In the genomic region with DNA sequence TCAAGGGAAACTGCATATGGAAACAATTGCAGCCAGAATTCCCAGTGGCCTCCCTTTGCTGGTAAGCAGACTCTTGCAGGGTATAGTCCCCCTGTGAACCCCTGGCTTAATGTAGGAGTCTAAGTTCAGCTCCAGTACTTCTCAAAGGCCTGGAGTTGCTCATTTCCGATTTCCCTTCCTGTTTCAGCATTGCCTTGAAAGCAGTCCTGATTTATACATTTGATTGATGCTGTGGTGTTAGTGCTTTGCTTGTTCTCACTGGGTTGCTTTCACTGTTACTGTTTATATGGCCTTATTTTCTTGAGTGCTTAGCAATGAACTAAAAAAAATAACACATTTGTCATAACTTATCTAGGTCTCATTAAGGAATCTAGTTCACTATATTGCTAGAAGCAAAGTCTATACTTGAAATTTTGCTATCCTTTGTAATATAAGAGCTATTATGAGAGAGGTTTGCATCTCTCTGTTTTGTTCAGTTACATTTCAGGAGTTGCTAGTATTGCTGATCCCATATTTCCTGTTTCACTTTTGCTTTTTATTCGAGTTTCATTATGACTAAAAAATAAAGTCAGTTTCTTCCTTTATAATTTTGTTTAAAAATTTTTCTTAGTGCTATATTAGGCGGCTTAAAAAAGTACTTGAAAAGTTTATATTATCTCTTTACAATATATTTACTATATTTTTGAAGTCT, we compare ENCODE assay signal across 10 cellular contexts.
DNase-seq lines count a peak whose midpoint lies in the region; ATAC-seq, FAIRE-seq and TF ChIP-seq lines count a peak whose summit lies in the region.
"Had no signal": no experiment of that assay in that cellular context is flagged by ENCODE, and none has a peak within 500 bp of the region (broad histone marks: within the 10 kb centered on the region; RNA-seq: fewer than 3 reads in every experiment).

No MANE protein-coding gene starts in this region.

- H3K27me3 ChIP-seq in GM06990 (replicated peaks; ENCODE audit: control insufficient read depth, insufficient read depth, low read length) (no peaks in the 10 kb centered on the region), tibial artery (no peaks in the 10 kb centered on the region), suprapubic skin (no peaks in the 10 kb centered on the region)

- intact Hi-C loops in activated T-helper 1 cell treated with anti-CD3 and anti-CD28 coated beads, Interleukin-12 subunit alpha, Interleukin-12 subunit beta, Interleukin-2, Interleukin-4 antibody, amounts not matched to agents 30 ng/mL and 10 ng/mL and 1 ng/mL, durations not matched to agents 14 hours and 24 hours and 36 hours (cut with micrococcal nuclease): loop anchor here (10.0 kb wide), 1 partner anchor 827 kb away; no protein-coding TSS in a partner anchor
- intact Hi-C loops in tibial artery (cut with DNase I; ENCODE audit: low total_unique reads): no loop called here

- peak overlapping the region; percentile 23 for H3K4me3 Mint-ChIP-seq in activated T-helper 1 cell treated with anti-CD3 and anti-CD28 coated beads, Interleukin-12 subunit alpha, Interleukin-12 subunit beta, Interleukin-2, Interleukin-4 antibody, amounts not matched to agents 30 ng/mL and 10 ng/mL and 1 ng/mL, durations not matched to agents 14 hours and 24 hours and 36 hours

- H3K4me3 ChIP-seq in GM06990 (replicated peaks; ENCODE audit: low read depth, low read length) (no peak overlapping the region), tibial artery (no peak overlapping the region), suprapubic skin (no peak overlapping the region)

- H3K36me3 Mint-ChIP-seq in activated T-helper 1 cell treated with anti-CD3 and anti-CD28 coated beads, Interleukin-12 subunit alpha, Interleukin-12 subunit beta, Interleukin-2, Interleukin-4 antibody, amounts not matched to agents 30 ng/mL and 10 ng/mL and 1 ng/mL, durations not matched to agents 14 hours and 24 hours and 36 hours (ENCODE audit: low read depth): no peaks in the 10 kb centered on the region

- peaks cover 13% of the 10 kb centered on the region for H3K27me3 Mint-ChIP-seq in activated T-helper 1 cell treated with anti-CD3 and anti-CD28 coated beads, Interleukin-12 subunit alpha, Interleukin-12 subunit beta, Interleukin-2, Interleukin-4 antibody, amounts not matched to agents 30 ng/mL and 10 ng/mL and 1 ng/mL, durations not matched to agents 14 hours and 24 hours and 36 hours (ENCODE audit: insufficient read depth)

- TF ChIP-seq CTCF in GM06990 (IDR thresholded peaks at IDR 0.05; ENCODE audit: insufficient read depth, low read length, poor library complexity, severe bottlenecking) (no peak), tibial artery (IDR thresholded peaks at IDR 0.05) (no peak), suprapubic skin (IDR thresholded peaks at IDR 0.05) (no peak)

- peaks cover 0 to 6% (median 0%) of the 10 kb centered on the region in 4 donors for H3K4me1 ChIP-seq in tibial artery
- H3K4me1 ChIP-seq in suprapubic skin: no peaks in the 10 kb centered on the region

- FAIRE-seq in urothelium cell line (lab: Jason Lieb, UNC): no peak

- ATAC-seq in GM19351 (IDR thresholded peaks at IDR 0.05; ENCODE audit: unreplicated experiment): peak; percentile 75
- peak; percentile 59 for ATAC-seq in HG03045 (IDR thresholded peaks at IDR 0.05; ENCODE audit: unreplicated experiment)

- H3K9me3 ChIP-seq in tibial artery (no peaks in the 10 kb centered on the region), suprapubic skin (no peaks in the 10 kb centered on the region)

- TF ChIP-seq EP300 in suprapubic skin (IDR thresholded peaks at IDR 0.05): no peak

- H3K27ac Mint-ChIP-seq in activated T-helper 1 cell treated with anti-CD3 and anti-CD28 coated beads, Interleukin-12 subunit alpha, Interleukin-12 subunit beta, Interleukin-2, Interleukin-4 antibody, amounts not matched to agents 30 ng/mL and 10 ng/mL and 1 ng/mL, durations not matched to agents 14 hours and 24 hours and 36 hours: peak overlapping the region; percentile 9

- DNase-seq in GM06990 (ENCODE audit: extremely low read depth, insufficient read length) (peak; percentile 13), tibial artery (no peak), suprapubic skin (ENCODE audit: low spot score in 2 of 2) (no peak), urothelium cell line (ENCODE audit: low spot score) (no peak)
- no peak for DNase-seq in activated T-helper 1 cell treated with anti-CD3 and anti-CD28 coated beads, Interleukin-12 subunit alpha, Interleukin-12 subunit beta, Interleukin-2, Interleukin-4 antibody, amounts not matched to agents 30 ng/mL and 10 ng/mL and 1 ng/mL, durations not matched to agents 14 hours and 24 hours and 36 hours (ENCODE audit: low spot score)
- no peak for DNase-seq in stimulated activated CD4-positive, alpha-beta T cell treated with anti-CD3 and anti-CD28 coated beads, Interleukin-4, amount 100 ng/mL, for 1 hour
- DNase-seq: DND-41, NCI-H510A had no signal

- TF ChIP-seq POLR2A in suprapubic skin (IDR thresholded peaks at IDR 0.05): no peak

- H3K27ac ChIP-seq in tibial artery: no peak overlapping the region
- no peak overlapping the region for H3K27ac ChIP-seq in suprapubic skin

- no peaks in the 10 kb centered on the region for H3K9me3 Mint-ChIP-seq in activated T-helper 1 cell treated with anti-CD3 and anti-CD28 coated beads, Interleukin-12 subunit alpha, Interleukin-12 subunit beta, Interleukin-2, Interleukin-4 antibody, amounts not matched to agents 30 ng/mL and 10 ng/mL and 1 ng/mL, durations not matched to agents 14 hours and 24 hours and 36 hours

- 48% methylated on average over 3 of the region's 3 CpGs for WGBS in suprapubic skin

- H3K36me3 ChIP-seq in GM06990 (ENCODE audit: control insufficient read depth, insufficient read depth, low read length) (no peaks in the 10 kb centered on the region), tibial artery (no peaks in the 10 kb centered on the region), suprapubic skin (no peaks in the 10 kb centered on the region)

- peaks cover 13% of the 10 kb centered on the region for H3K4me1 Mint-ChIP-seq in activated T-helper 1 cell treated with anti-CD3 and anti-CD28 coated beads, Interleukin-12 subunit alpha, Interleukin-12 subunit beta, Interleukin-2, Interleukin-4 antibody, amounts not matched to agents 30 ng/mL and 10 ng/mL and 1 ng/mL, durations not matched to agents 14 hours and 24 hours and 36 hours (ENCODE audit: low read depth)
